10 cellular contexts compared by ENCODE assay signal in genomic region chr19:32346901-32347300, GRCh38. TPM values are rescaled to one million over a fixed set of nuclear protein-coding genes. Genes with fewer than 3 reads are reported as not detected.
A peak's percentile ranks its signal among the peaks of the same experiment; 100 is the strongest.
DNase-seq lines count a peak whose midpoint lies in the region; ATAC-seq, FAIRE-seq and TF ChIP-seq lines count a peak whose summit lies in the region.
"Had no signal": no experiment of that assay in that cellular context is flagged by ENCODE, and none has a peak within 500 bp of the region (broad histone marks: within the 10 kb centered on the region; RNA-seq: fewer than 3 reads in every experiment).

No MANE protein-coding gene starts in this region.

- peaks cover 39% of the 10 kb centered on the region for H3K36me3 Mint-ChIP-seq in activated CD8-positive, alpha-beta memory T cell treated with anti-CD3 and anti-CD28 coated beads, Interleukin-2, amount 10 ng/mL, durations not matched to agents 7 days and 5 days
- peaks cover 34% of the 10 kb centered on the region for H3K36me3 Mint-ChIP-seq in activated T-helper 1 cell treated with anti-CD3 and anti-CD28 coated beads, Interleukin-12 subunit alpha, Interleukin-12 subunit beta, Interleukin-2, Interleukin-4 antibody, amounts not matched to agents 30 ng/mL and 10 ng/mL and 1 ng/mL, durations not matched to agents 14 hours and 24 hours and 36 hours (ENCODE audit: low read depth)

- peaks cover 23% of the 10 kb centered on the region for H3K79me2 ChIP-seq in keratinocyte (ENCODE audit: control insufficient read depth, insufficient read depth, low read length)

- DNase-seq in activated CD8-positive, alpha-beta memory T cell treated with anti-CD3 and anti-CD28 coated beads, Interleukin-2, amount 10 ng/mL, durations not matched to agents 7 days and 5 days = no peak
- DNase-seq in activated CD8-positive, alpha-beta memory T cell treated with anti-CD3 and anti-CD28 coated beads for 24 hours = no peak
- no peak for DNase-seq in activated T-helper 1 cell treated with anti-CD3 and anti-CD28 coated beads, Interleukin-12 subunit alpha, Interleukin-12 subunit beta, Interleukin-2, Interleukin-4 antibody, amounts not matched to agents 30 ng/mL and 10 ng/mL and 1 ng/mL, durations not matched to agents 14 hours and 24 hours and 36 hours (ENCODE audit: low spot score)
- DNase-seq in keratinocyte (ENCODE audit: low read depth, low spot score) (no peak), suprapubic skin (ENCODE audit: low spot score in 2 of 2) (no peak), head of caudate nucleus (no peak), GM19240 (ENCODE audit: insufficient read length, low spot score) (no peak), NCI-H345 treated with DMSO at 0.1 percent for 48 hours (lab: John Stamatoyannopoulos, UW; ENCODE audit: unreplicated experiment) (no peak)
- DNase-seq: NCI-H2171, nucleus accumbens had no signal

- no peaks in the 10 kb centered on the region for H3K27me3 ChIP-seq in keratinocyte (ENCODE audit: control insufficient read depth, extremely low read depth, insufficient read depth, low read length)
- H3K27me3 ChIP-seq in suprapubic skin = no peaks in the 10 kb centered on the region

- no peak overlapping the region for H2AFZ ChIP-seq in keratinocyte (ENCODE audit: control insufficient read depth, low read length)

- H4K20me1 ChIP-seq in keratinocyte (ENCODE audit: control insufficient read depth, extremely low read depth, insufficient read depth, low read length) = no peaks in the 10 kb centered on the region

- H3K4me1 ChIP-seq in keratinocyte (ENCODE audit: control insufficient read depth, extremely low read depth, insufficient read depth, low read length) (peaks cover 17% of the 10 kb centered on the region), suprapubic skin (peaks cover 24% of the 10 kb centered on the region)

- peak overlapping the region; percentile 94 for H3K27ac Mint-ChIP-seq in activated CD8-positive, alpha-beta memory T cell treated with anti-CD3 and anti-CD28 coated beads, Interleukin-2, amount 10 ng/mL, durations not matched to agents 7 days and 5 days
- peak overlapping the region; percentile 96 for H3K27ac Mint-ChIP-seq in activated T-helper 1 cell treated with anti-CD3 and anti-CD28 coated beads, Interleukin-12 subunit alpha, Interleukin-12 subunit beta, Interleukin-2, Interleukin-4 antibody, amounts not matched to agents 30 ng/mL and 10 ng/mL and 1 ng/mL, durations not matched to agents 14 hours and 24 hours and 36 hours

- H3K4me3 Mint-ChIP-seq in activated CD8-positive, alpha-beta memory T cell treated with anti-CD3 and anti-CD28 coated beads, Interleukin-2, amount 10 ng/mL, durations not matched to agents 7 days and 5 days = peak overlapping the region; percentile 98
- peak overlapping the region; percentile 96 for H3K4me3 Mint-ChIP-seq in activated T-helper 1 cell treated with anti-CD3 and anti-CD28 coated beads, Interleukin-12 subunit alpha, Interleukin-12 subunit beta, Interleukin-2, Interleukin-4 antibody, amounts not matched to agents 30 ng/mL and 10 ng/mL and 1 ng/mL, durations not matched to agents 14 hours and 24 hours and 36 hours

- H3K36me3 ChIP-seq in keratinocyte (ENCODE audit: control insufficient read depth in 2 of 2, extremely low read depth in 1 of 2, insufficient read depth in 2 of 2, low read length in 2 of 2) (peaks cover 4 to 6% of the 10 kb centered on the region in 2 experiments), suprapubic skin (peaks cover 9% of the 10 kb centered on the region)

- TF ChIP-seq POLR2A in suprapubic skin (IDR thresholded peaks at IDR 0.05) = no peak

- TF ChIP-seq EP300 in suprapubic skin (IDR thresholded peaks at IDR 0.05) = no peak

- CTCF ChIA-PET in activated CD8-positive, alpha-beta memory T cell treated with anti-CD3 and anti-CD28 coated beads, Interleukin-2, amount 10 ng/mL, durations not matched to agents 7 days and 5 days (lab: Charles Lee) = interaction anchor here (0.6 to 2.2 kb wide), 2 partner anchors 10 to 226 kb away, joined by 3 to 13 read pairs; no protein-coding TSS in a partner anchor

- peaks cover 3% of the 10 kb centered on the region for H3K27me3 Mint-ChIP-seq in activated CD8-positive, alpha-beta memory T cell treated with anti-CD3 and anti-CD28 coated beads, Interleukin-2, amount 10 ng/mL, durations not matched to agents 7 days and 5 days
- H3K27me3 Mint-ChIP-seq in activated T-helper 1 cell treated with anti-CD3 and anti-CD28 coated beads, Interleukin-12 subunit alpha, Interleukin-12 subunit beta, Interleukin-2, Interleukin-4 antibody, amounts not matched to agents 30 ng/mL and 10 ng/mL and 1 ng/mL, durations not matched to agents 14 hours and 24 hours and 36 hours (ENCODE audit: insufficient read depth) = peaks cover 4% of the 10 kb centered on the region

- H3K4me2 ChIP-seq in keratinocyte (ENCODE audit: control insufficient read depth, extremely low read depth, insufficient read depth, low read depth, low read length) = peak overlapping the region; percentile 93

- intact Hi-C loops in activated T-helper 1 cell treated with anti-CD3 and anti-CD28 coated beads, Interleukin-12 subunit alpha, Interleukin-12 subunit beta, Interleukin-2, Interleukin-4 antibody, amounts not matched to agents 30 ng/mL and 10 ng/mL and 1 ng/mL, durations not matched to agents 14 hours and 24 hours and 36 hours (cut with micrococcal nuclease) = loop anchor here (2.0 to 10.0 kb wide), 3 partner anchors 234 to 1828 kb away; partner anchors contain the start of genes LSM14A, NUDT19 and PDCD5
- intact Hi-C loops in head of caudate nucleus (cut with DNase I) = no loop called here

- H3K9me3 Mint-ChIP-seq in activated CD8-positive, alpha-beta memory T cell treated with anti-CD3 and anti-CD28 coated beads, Interleukin-2, amount 10 ng/mL, durations not matched to agents 7 days and 5 days (ENCODE audit: low read depth) = no peaks in the 10 kb centered on the region
- H3K9me3 Mint-ChIP-seq in activated T-helper 1 cell treated with anti-CD3 and anti-CD28 coated beads, Interleukin-12 subunit alpha, Interleukin-12 subunit beta, Interleukin-2, Interleukin-4 antibody, amounts not matched to agents 30 ng/mL and 10 ng/mL and 1 ng/mL, durations not matched to agents 14 hours and 24 hours and 36 hours = no peaks in the 10 kb centered on the region

- peak overlapping the region; percentile 89 for H3K9ac ChIP-seq in keratinocyte (ENCODE audit: control insufficient read depth, extremely low read depth, insufficient read depth, low read length)

- H3K4me3 ChIP-seq in keratinocyte (ENCODE audit: control insufficient read depth in 2 of 3, extremely low read depth in 1 of 3, insufficient read depth in 2 of 3, low read depth in 1 of 3, low read length in 3 of 3) = peak overlapping the region; percentile 83 to 94 (median 84)
- peak overlapping the region; percentile 69 for H3K4me3 ChIP-seq in suprapubic skin

- no peak for FAIRE-seq in keratinocyte (lab: Jason Lieb, UNC)

- TF ChIP-seq CTCF in keratinocyte (optimal IDR thresholded peaks at IDR 0.05 in 1 of 3, IDR thresholded peaks at IDR 0.05 in 1 of 3, conservative IDR thresholded peaks at IDR 0.05 in 1 of 3; ENCODE audit: extremely low read depth in 1 of 3, insufficient read depth in 2 of 3, low read length in 3 of 3) = no peak
- no peak for TF ChIP-seq CTCF in suprapubic skin (IDR thresholded peaks at IDR 0.05)

- dilution Hi-C loops in keratinocyte (cut with MboI; ENCODE audit: extremely low pct_ligation_motif_present, low sequenced_read_pairs) = no loop called here

- H3K9me3 ChIP-seq in keratinocyte (ENCODE audit: control insufficient read depth, low read depth, low read length) (no peaks in the 10 kb centered on the region), suprapubic skin (no peaks in the 10 kb centered on the region)

- H3K9me1 ChIP-seq in keratinocyte (ENCODE audit: control insufficient read depth, extremely low read depth, insufficient read depth, low read length) = no peaks in the 10 kb centered on the region

- peaks cover 47% of the 10 kb centered on the region for H3K4me1 Mint-ChIP-seq in activated CD8-positive, alpha-beta memory T cell treated with anti-CD3 and anti-CD28 coated beads, Interleukin-2, amount 10 ng/mL, durations not matched to agents 7 days and 5 days
- peaks cover 54% of the 10 kb centered on the region for H3K4me1 Mint-ChIP-seq in activated T-helper 1 cell treated with anti-CD3 and anti-CD28 coated beads, Interleukin-12 subunit alpha, Interleukin-12 subunit beta, Interleukin-2, Interleukin-4 antibody, amounts not matched to agents 30 ng/mL and 10 ng/mL and 1 ng/mL, durations not matched to agents 14 hours and 24 hours and 36 hours (ENCODE audit: low read depth)

- WGBS in suprapubic skin = 57% methylated on average over 3 of the region's 3 CpGs

- H3K27ac ChIP-seq in keratinocyte (ENCODE audit: control insufficient read depth, insufficient read depth, low read length) (no peak overlapping the region), suprapubic skin (no peak overlapping the region)

- no peak for ATAC-seq in activated CD8-positive, alpha-beta memory T cell treated with anti-CD3 and anti-CD28 coated beads, Interleukin-2, amount 10 ng/mL, durations not matched to agents 7 days and 5 days

RNA-seq across cellular contexts. Expression of gene ZNF507, which starts 1.5 kb away (rescaled TPM):
- total RNA-seq in activated CD8-positive, alpha-beta memory T cell treated with anti-CD3 and anti-CD28 coated beads, Interleukin-2, amount 10 ng/mL, durations not matched to agents 7 days and 5 days = 10 to 100 TPM; 24.8 to 30.5 TPM
- 32.4 and 34.8 TPM in 2 replicates for total RNA-seq in activated T-helper 1 cell treated with anti-CD3 and anti-CD28 coated beads, Interleukin-12 subunit alpha, Interleukin-12 subunit beta, Interleukin-2, Interleukin-4 antibody, amounts not matched to agents 30 ng/mL and 10 ng/mL and 1 ng/mL, durations not matched to agents 14 hours and 24 hours and 36 hours
- 6.9 to 10.2 TPM (median 9.0 TPM) in 3 replicates for polyA plus RNA-seq in keratinocyte
- polyA plus RNA-seq in keratinocyte (2011; ENCODE audit: low read depth) = 2.7 TPM
- polyA plus RNA-seq in keratinocyte (2011; cell fraction: cytosol; rRNA removed) = 3.4 and 6.1 TPM in 2 replicates
- 10.3 and 12.9 TPM in 2 replicates for polyA plus RNA-seq in keratinocyte (2011; cell fraction: nucleus; rRNA removed)
- polyA plus RNA-seq in keratinocyte (2012; ENCODE audit: low replicate concordance) = 2.6 and 5.7 TPM in 2 replicates
- 4.0 to 14.4 TPM (median 7.1 TPM) in 3 replicates for polyA minus RNA-seq in keratinocyte
- polyA minus RNA-seq in keratinocyte (2011; cell fraction: cytosol; rRNA and poly(A)+ RNA removed) = 2.1 TPM
- polyA minus RNA-seq in keratinocyte (2011; cell fraction: nucleus; rRNA and poly(A)+ RNA removed) = 4.7 and 12.4 TPM in 2 replicates
- total RNA-seq in suprapubic skin = 10 to 100 TPM; 11.2 to 34.0 (median 18.1) TPM

RNA-seq across cellular contexts. Expression of gene DPY19L3, which starts 58.7 kb away (rescaled TPM):
- total RNA-seq in activated CD8-positive, alpha-beta memory T cell treated with anti-CD3 and anti-CD28 coated beads, Interleukin-2, amount 10 ng/mL, durations not matched to agents 7 days and 5 days = 10 to 100 TPM in 1 of 2 experiments, 1 to 10 TPM in 1; 8.9 to 10.2 TPM
- total RNA-seq in activated T-helper 1 cell treated with anti-CD3 and anti-CD28 coated beads, Interleukin-12 subunit alpha, Interleukin-12 subunit beta, Interleukin-2, Interleukin-4 antibody, amounts not matched to agents 30 ng/mL and 10 ng/mL and 1 ng/mL, durations not matched to agents 14 hours and 24 hours and 36 hours = 11.9 and 16.5 TPM in 2 replicates
- 7.9 to 10.0 TPM (median 10.0 TPM) in 3 replicates for polyA plus RNA-seq in keratinocyte
- 1.6 TPM for polyA plus RNA-seq in keratinocyte (2011; ENCODE audit: low read depth)
- 3.0 and 4.3 TPM in 2 replicates for polyA plus RNA-seq in keratinocyte (2011; cell fraction: cytosol; rRNA removed)
- 35.8 and 38.2 TPM in 2 replicates for polyA plus RNA-seq in keratinocyte (2011; cell fraction: nucleus; rRNA removed)
- polyA plus RNA-seq in keratinocyte (2012; ENCODE audit: low replicate concordance) = 1.2 and 3.4 TPM in 2 replicates
- polyA minus RNA-seq in keratinocyte = 9.9 to 18.2 TPM (median 17.3 TPM) in 3 replicates
- 6.5 TPM for polyA minus RNA-seq in keratinocyte (2011; cell fraction: cytosol; rRNA and poly(A)+ RNA removed)
- 17.6 and 18.7 TPM in 2 replicates for polyA minus RNA-seq in keratinocyte (2011; cell fraction: nucleus; rRNA and poly(A)+ RNA removed)
- 10 to 100 TPM; 10.1 to 32.0 (median 15.2) TPM for total RNA-seq in suprapubic skin
